5 cellular contexts compared by ENCODE assay signal in genomic region chr2:59830601-59831000, GRCh38.
"Had no signal": no experiment of that assay in that cellular context is flagged by ENCODE, and none has a peak within 500 bp of the region (broad histone marks: within the 10 kb centered on the region; RNA-seq: fewer than 3 reads in every experiment).

No MANE protein-coding gene starts in this region.

- H3K4me3 ChIP-seq: K562 had no signal

- DNase-seq: IMR-90 had no signal

- H3K4me3 Mint-ChIP-seq: IgD-negative memory B cell had no signal

- ATAC-seq: HepG2, K562 had no signal

- H3K27me3 Mint-ChIP-seq: IgD-negative memory B cell had no signal

- H3K4me1 Mint-ChIP-seq: IgD-negative memory B cell had no signal

- H3K27ac ChIP-seq: HL-60 had no signal

- H3K27ac Mint-ChIP-seq: IgD-negative memory B cell had no signal
